ENCODE assay signal across 24 cellular contexts in genomic region chr16:50972899-50973298, GRCh38.
"Had no signal": no experiment of that assay in that cellular context is flagged by ENCODE, and none has a peak within 500 bp of the region (broad histone marks: within the 10 kb centered on the region; RNA-seq: fewer than 3 reads in every experiment).

No MANE protein-coding gene starts in this region.

- DNase-seq: activated B cell treated with CpG ODN at 0.5 μM for 24 hours; activated CD4-positive, alpha-beta T cell treated with anti-CD3 and anti-CD28 coated beads for 1 hour; activated CD4-positive, alpha-beta T cell treated with anti-CD3 and anti-CD28 coated beads, Interleukin-2, amount 10 ng/mL, durations not matched to agents 24 days and 14 days; activated CD4-positive, alpha-beta T cell treated with anti-CD3 and anti-CD28 coated beads, Interleukin-2, amount 50 U/mL, for 48 hours; activated CD8-positive, alpha-beta memory T cell treated with anti-CD3 and anti-CD28 coated beads, Interleukin-2, amount 10 ng/mL, durations not matched to agents 7 days and 5 days; activated effector memory CD4-positive, alpha-beta T cell treated with Interleukin-2 at 50 U/mL for 16 hours; activated naive CD4-positive, alpha-beta T cell; activated T-cell treated with anti-CD3 and anti-CD28 coated beads, Interleukin-2, amount 50 U/mL, for 24 hours; aorta; brain microvascular endothelial cell; NCI-H1092; NCI-H1417; NCI-H1930; NCI-H2171; NCI-H2227 treated with DMSO at 0.1 percent for 48 hours; NCI-H526; NCI-H82; OCI-M1; SHP77 treated with DMSO at 0.1 percent for 48 hours had no signal

- H3K4me1 Mint-ChIP-seq: activated B cell treated with CpG ODN at 0.5 μM for 24 hours; activated CD4-positive, alpha-beta T cell treated with anti-CD3 and anti-CD28 coated beads, Interleukin-2, amount 10 ng/mL, durations not matched to agents 24 days and 14 days; activated CD8-positive, alpha-beta memory T cell treated with anti-CD3 and anti-CD28 coated beads, Interleukin-2, amount 10 ng/mL, durations not matched to agents 7 days and 5 days; activated naive CD4-positive, alpha-beta T cell treated with anti-CD3 and anti-CD28 coated beads, Interleukin-2, amount 50 U/mL, for 24 hours had no signal

- H3K36me3 Mint-ChIP-seq: activated CD8-positive, alpha-beta memory T cell treated with anti-CD3 and anti-CD28 coated beads, Interleukin-2, amount 10 ng/mL, durations not matched to agents 7 days and 5 days; activated naive CD4-positive, alpha-beta T cell treated with anti-CD3 and anti-CD28 coated beads, Interleukin-2, amount 50 U/mL, for 24 hours had no signal

- H3K27me3 Mint-ChIP-seq: activated B cell treated with CpG ODN at 0.5 μM for 24 hours; activated CD4-positive, alpha-beta T cell treated with anti-CD3 and anti-CD28 coated beads, Interleukin-2, amount 10 ng/mL, durations not matched to agents 24 days and 14 days; activated CD8-positive, alpha-beta memory T cell treated with anti-CD3 and anti-CD28 coated beads, Interleukin-2, amount 10 ng/mL, durations not matched to agents 7 days and 5 days had no signal

- H3K4me3 ChIP-seq: cardiac muscle cell had no signal

- H3K27ac Mint-ChIP-seq: activated B cell treated with CpG ODN at 0.5 μM for 24 hours; activated CD4-positive, alpha-beta T cell treated with anti-CD3 and anti-CD28 coated beads, Interleukin-2, amount 10 ng/mL, durations not matched to agents 24 days and 14 days; activated CD8-positive, alpha-beta memory T cell treated with anti-CD3 and anti-CD28 coated beads, Interleukin-2, amount 10 ng/mL, durations not matched to agents 7 days and 5 days; activated naive CD4-positive, alpha-beta T cell treated with anti-CD3 and anti-CD28 coated beads, Interleukin-2, amount 50 U/mL, for 24 hours; activated T-cell treated with anti-CD3 and anti-CD28 coated beads, Interleukin-2, amount 50 U/mL, for 24 hours; activated T-helper 1 cell treated with anti-CD3 and anti-CD28 coated beads, Interleukin-12 subunit alpha, Interleukin-12 subunit beta, Interleukin-2, Interleukin-4 antibody, amounts not matched to agents 30 ng/mL and 10 ng/mL and 1 ng/mL, durations not matched to agents 14 hours and 24 hours and 36 hours; T-helper 1 cell treated with Interleukin-12 subunit alpha and Interleukin-12 subunit beta and Interleukin-4 antibody, amounts not matched to agents 30 μg/mL and 1 μg/mL, for 36 hours had no signal

- ATAC-seq: activated CD8-positive, alpha-beta memory T cell treated with anti-CD3 and anti-CD28 coated beads, Interleukin-2, amount 10 ng/mL, durations not matched to agents 7 days and 5 days; Panc1 had no signal

- H3K27ac ChIP-seq: brain microvascular endothelial cell, cardiac muscle cell had no signal

- H3K36me3 ChIP-seq: brain microvascular endothelial cell, cardiac muscle cell had no signal

- H3K9me3 Mint-ChIP-seq: activated B cell treated with CpG ODN at 0.5 μM for 24 hours; activated CD4-positive, alpha-beta T cell treated with anti-CD3 and anti-CD28 coated beads, Interleukin-2, amount 10 ng/mL, durations not matched to agents 24 days and 14 days; activated naive CD4-positive, alpha-beta T cell treated with anti-CD3 and anti-CD28 coated beads, Interleukin-2, amount 50 U/mL, for 24 hours; activated T-cell treated with anti-CD3 and anti-CD28 coated beads, Interleukin-2, amount 50 U/mL, for 24 hours; activated T-helper 1 cell treated with anti-CD3 and anti-CD28 coated beads, Interleukin-12 subunit alpha, Interleukin-12 subunit beta, Interleukin-2, Interleukin-4 antibody, amounts not matched to agents 30 ng/mL and 10 ng/mL and 1 ng/mL, durations not matched to agents 14 hours and 24 hours and 36 hours; T-helper 1 cell treated with Interleukin-12 subunit alpha and Interleukin-12 subunit beta and Interleukin-4 antibody, amounts not matched to agents 30 μg/mL and 1 μg/mL, for 36 hours had no signal

- H3K4me3 Mint-ChIP-seq: activated B cell treated with CpG ODN at 0.5 μM for 24 hours; activated CD4-positive, alpha-beta T cell treated with anti-CD3 and anti-CD28 coated beads, Interleukin-2, amount 10 ng/mL, durations not matched to agents 24 days and 14 days; activated CD8-positive, alpha-beta memory T cell treated with anti-CD3 and anti-CD28 coated beads, Interleukin-2, amount 10 ng/mL, durations not matched to agents 7 days and 5 days; activated naive CD4-positive, alpha-beta T cell treated with anti-CD3 and anti-CD28 coated beads, Interleukin-2, amount 50 U/mL, for 24 hours; activated T-cell treated with anti-CD3 and anti-CD28 coated beads, Interleukin-2, amount 50 U/mL, for 24 hours; activated T-helper 1 cell treated with anti-CD3 and anti-CD28 coated beads, Interleukin-12 subunit alpha, Interleukin-12 subunit beta, Interleukin-2, Interleukin-4 antibody, amounts not matched to agents 30 ng/mL and 10 ng/mL and 1 ng/mL, durations not matched to agents 14 hours and 24 hours and 36 hours; T-helper 1 cell treated with Interleukin-12 subunit alpha and Interleukin-12 subunit beta and Interleukin-4 antibody, amounts not matched to agents 30 μg/mL and 1 μg/mL, for 36 hours had no signal

- H3K27me3 ChIP-seq: brain microvascular endothelial cell, cardiac muscle cell had no signal
